19 cellular contexts compared by ENCODE assay signal in the genomic region with DNA sequence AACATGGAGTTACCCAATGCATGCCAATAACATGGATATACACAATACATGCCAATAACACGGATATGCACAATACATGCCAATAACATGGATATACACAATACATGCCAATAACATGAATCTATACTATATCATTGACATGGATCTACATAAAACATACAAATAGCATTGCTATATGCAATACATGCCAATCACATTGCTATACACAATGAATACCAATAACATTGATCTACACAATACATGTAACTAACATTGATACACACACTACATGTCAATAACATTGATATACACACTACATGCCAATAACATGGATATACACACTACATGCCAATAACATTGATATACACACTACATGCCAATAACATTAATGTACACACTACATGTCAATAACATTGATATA. TPM values are rescaled to one million over a fixed set of nuclear protein-coding genes. Genes with fewer than 3 reads are reported as not detected.
DNase-seq lines count a peak whose midpoint lies in the region; ATAC-seq, FAIRE-seq and TF ChIP-seq lines count a peak whose summit lies in the region.
"Had no signal": no experiment of that assay in that cellular context is flagged by ENCODE, and none has a peak within 500 bp of the region (broad histone marks: within the 10 kb centered on the region; RNA-seq: fewer than 3 reads in every experiment).

No MANE protein-coding gene starts in this region.

- no peak for TF ChIP-seq CTCF in omental fat pad (IDR thresholded peaks at IDR 0.05)

- H3K27me3 Mint-ChIP-seq in activated T-cell treated with anti-CD3 and anti-CD28 coated beads, Interleukin-2, amount 50 U/mL, for 72 hours (ENCODE audit: low read depth) = no peaks in the 10 kb centered on the region
- no peaks in the 10 kb centered on the region for H3K27me3 Mint-ChIP-seq in central memory CD8-positive, alpha-beta T cell

- FAIRE-seq in GM12892 (lab: Jason Lieb, UNC) = peak; percentile 48
- FAIRE-seq: pancreas had no signal

- peaks cover 29% of the 10 kb centered on the region for H3K4me1 Mint-ChIP-seq in activated T-cell treated with anti-CD3 and anti-CD28 coated beads, Interleukin-2, amount 50 U/mL, for 72 hours (ENCODE audit: low read depth)
- peaks cover 32% of the 10 kb centered on the region for H3K4me1 Mint-ChIP-seq in central memory CD8-positive, alpha-beta T cell
- peaks cover 38% of the 10 kb centered on the region for H3K4me1 Mint-ChIP-seq in stimulated activated effector memory CD8-positive, alpha-beta T cell treated with anti-CD3 and anti-CD28 coated beads, Interleukin-12 subunit alpha, Interleukin-12 subunit beta, amount 100 ng/mL, for 72 hours

- H3K4me3 Mint-ChIP-seq in activated T-cell treated with anti-CD3 and anti-CD28 coated beads, Interleukin-2, amount 50 U/mL, for 72 hours = peak overlapping the region; percentile 71 to 75
- H3K4me3 Mint-ChIP-seq in central memory CD8-positive, alpha-beta T cell = peak overlapping the region; percentile 92
- H3K4me3 Mint-ChIP-seq in stimulated activated effector memory CD8-positive, alpha-beta T cell treated with anti-CD3 and anti-CD28 coated beads, Interleukin-12 subunit alpha, Interleukin-12 subunit beta, amount 100 ng/mL, for 72 hours = peak overlapping the region; percentile 94

- no peak for DNase-seq in activated T-cell treated with anti-CD3 and anti-CD28 coated beads, Interleukin-2, amount 50 U/mL, for 72 hours
- DNase-seq in activated T-cell treated with anti-CD3 and anti-CD28 coated beads for 4 hours (no peak), GM12892 (ENCODE audit: insufficient read length) (no peak), NCI-H1417 treated with DMSO at 0.1 percent for 48 hours (lab: John Stamatoyannopoulos, UW) (no peak), UCSD-AML1 (lab: John Stamatoyannopoulos, UW; ENCODE audit: unreplicated experiment) (no peak), omental fat pad (ENCODE audit: low spot score) (no peak)
- no peak for DNase-seq in central memory CD8-positive, alpha-beta T cell (ENCODE audit: low spot score in 2 of 2)
- no peak for DNase-seq in stimulated activated effector memory CD8-positive, alpha-beta T cell treated with anti-CD3 and anti-CD28 coated beads, Interleukin-12 subunit alpha, Interleukin-12 subunit beta, amount 100 ng/mL, for 72 hours (ENCODE audit: low spot score in 2 of 2)
- DNase-seq: activated CD4-positive, CD25-positive, alpha-beta regulatory T cell; activated effector memory CD4-positive, alpha-beta T cell treated with Interleukin-2 at 50 U/mL for 16 hours; GDM1; NCI-H1048; NCI-H187 treated with DMSO at 0.1 percent for 48 hours; RPMI8226; stimulated activated CD8-positive, alpha-beta memory T cell treated with anti-CD3 and anti-CD28 coated beads, Interleukin-4, amount 100 ng/mL, for 48 hours; upper lobe of left lung had no signal

- H3K36me3 Mint-ChIP-seq in activated T-cell treated with anti-CD3 and anti-CD28 coated beads, Interleukin-2, amount 50 U/mL, for 72 hours (ENCODE audit: insufficient read depth in 2 of 2) = no peaks in the 10 kb centered on the region
- no peaks in the 10 kb centered on the region for H3K36me3 Mint-ChIP-seq in central memory CD8-positive, alpha-beta T cell (ENCODE audit: insufficient read depth)
- H3K36me3 Mint-ChIP-seq in stimulated activated effector memory CD8-positive, alpha-beta T cell treated with anti-CD3 and anti-CD28 coated beads, Interleukin-12 subunit alpha, Interleukin-12 subunit beta, amount 100 ng/mL, for 72 hours = peaks cover 20% of the 10 kb centered on the region

- no peak for ATAC-seq in activated T-cell treated with anti-CD3 and anti-CD28 coated beads, Interleukin-2, amount 50 U/mL, for 72 hours (replicated peaks in 1 of 2)
- ATAC-seq in central memory CD8-positive, alpha-beta T cell (replicated peaks; ENCODE audit: extremely low read depth, poor library complexity, severe bottlenecking) = no peak
- no peak for ATAC-seq in stimulated activated effector memory CD8-positive, alpha-beta T cell treated with anti-CD3 and anti-CD28 coated beads, Interleukin-12 subunit alpha, Interleukin-12 subunit beta, amount 100 ng/mL, for 72 hours
- no peak for ATAC-seq in omental fat pad (ENCODE audit: low FRiP score)

- TF ChIP-seq POLR2A in GM12892 (IDR thresholded peaks at IDR 0.05; ENCODE audit: low read depth, low read length) = no peak

- H3K9me3 Mint-ChIP-seq in activated T-cell treated with anti-CD3 and anti-CD28 coated beads, Interleukin-2, amount 50 U/mL, for 72 hours = no peaks in the 10 kb centered on the region
- H3K9me3 Mint-ChIP-seq in central memory CD8-positive, alpha-beta T cell = no peaks in the 10 kb centered on the region
- H3K9me3 Mint-ChIP-seq in stimulated activated effector memory CD8-positive, alpha-beta T cell treated with anti-CD3 and anti-CD28 coated beads, Interleukin-12 subunit alpha, Interleukin-12 subunit beta, amount 100 ng/mL, for 72 hours = no peaks in the 10 kb centered on the region

- H3K27ac Mint-ChIP-seq in activated T-cell treated with anti-CD3 and anti-CD28 coated beads, Interleukin-2, amount 50 U/mL, for 72 hours = no peak overlapping the region
- H3K27ac Mint-ChIP-seq in central memory CD8-positive, alpha-beta T cell (ENCODE audit: low read depth) = no peak overlapping the region
- H3K27ac Mint-ChIP-seq in stimulated activated effector memory CD8-positive, alpha-beta T cell treated with anti-CD3 and anti-CD28 coated beads, Interleukin-12 subunit alpha, Interleukin-12 subunit beta, amount 100 ng/mL, for 72 hours = no peak overlapping the region

RNA-seq across cellular contexts. Expression of a gene that starts 0.9 kb away (rescaled TPM):
- total RNA-seq in activated T-cell treated with anti-CD3 and anti-CD28 coated beads, Interleukin-2, amount 50 U/mL, for 72 hours = 10 to 100 TPM; 16.0 to 21.0 TPM
- polyA plus RNA-seq in GM12892 (2012; ENCODE audit: missing spikeins) = 6.3 TPM
- total RNA-seq in omental fat pad = 10 to 100 TPM; 16.1 to 21.1 (median 17.4) TPM

RNA-seq across cellular contexts. Expression of a gene that starts 7.0 kb away (rescaled TPM):
- 1 to 10 TPM; 1.7 to 5.8 TPM for total RNA-seq in activated T-cell treated with anti-CD3 and anti-CD28 coated beads, Interleukin-2, amount 50 U/mL, for 72 hours
- not detected for polyA plus RNA-seq in GM12892 (2012; ENCODE audit: missing spikeins)
- 1 to 10 TPM in 1 of 4 donors, under 1 TPM in 2, not detected in 1; 0.60 to 1.2 (median 0.88) TPM for total RNA-seq in omental fat pad
- total RNA-seq: LHCN-M2, right cardiac atrium had no signal
